13 cellular contexts compared by ENCODE assay signal in the genomic region with DNA sequence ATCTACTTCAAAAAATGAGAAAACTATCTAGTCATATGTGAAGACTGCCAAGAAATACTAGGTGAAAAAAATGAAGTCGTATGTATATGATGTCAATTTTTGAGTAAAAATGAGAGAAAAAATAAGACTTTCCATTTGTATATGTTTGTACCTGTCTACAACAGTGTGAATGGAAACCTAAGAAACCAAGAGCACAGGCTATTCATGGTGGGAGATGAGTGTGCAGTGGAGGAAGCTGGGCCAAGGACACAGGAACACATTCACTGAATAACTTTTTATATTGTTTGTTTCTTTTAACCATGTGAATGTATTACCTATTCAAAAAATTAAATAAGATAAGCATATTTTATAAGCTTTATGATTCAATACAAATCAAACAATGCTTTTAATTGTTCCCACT.
DNase-seq lines count a peak whose midpoint lies in the region; ATAC-seq lines count a peak whose summit lies in the region.
"Had no signal": no experiment of that assay in that cellular context is flagged by ENCODE, and none has a peak within 500 bp of the region (broad histone marks: within the 10 kb centered on the region; RNA-seq: fewer than 3 reads in every experiment).

No MANE protein-coding gene starts in this region.

- H3K27me3 Mint-ChIP-seq in activated CD4-positive, alpha-beta memory T cell treated with anti-CD3 and anti-CD28 coated beads for 36 hours: no peaks in the 10 kb centered on the region
- no peaks in the 10 kb centered on the region for H3K27me3 Mint-ChIP-seq in activated CD4-positive, alpha-beta memory T cell treated with anti-CD3 and anti-CD28 coated beads, Interleukin-2, amount 10 ng/mL, durations not matched to agents 7 days and 5 days
- H3K27me3 Mint-ChIP-seq in activated naive CD8-positive, alpha-beta T cell treated with anti-CD3 and anti-CD28 coated beads, Interleukin-2, amount 50 U/mL, for 24 hours: no peaks in the 10 kb centered on the region
- no peaks in the 10 kb centered on the region for H3K27me3 Mint-ChIP-seq in activated naive CD8-positive, alpha-beta T cell treated with anti-CD3 and anti-CD28 coated beads for 36 hours
- H3K27me3 Mint-ChIP-seq: CD4-positive, CD25-positive, alpha-beta regulatory T cell had no signal

- H3K4me3 Mint-ChIP-seq in activated CD4-positive, alpha-beta memory T cell treated with anti-CD3 and anti-CD28 coated beads for 36 hours: no peak overlapping the region
- H3K4me3 Mint-ChIP-seq in activated CD4-positive, alpha-beta memory T cell treated with anti-CD3 and anti-CD28 coated beads, Interleukin-2, amount 10 ng/mL, durations not matched to agents 7 days and 5 days: no peak overlapping the region
- no peak overlapping the region for H3K4me3 Mint-ChIP-seq in activated naive CD8-positive, alpha-beta T cell treated with anti-CD3 and anti-CD28 coated beads, Interleukin-2, amount 50 U/mL, for 24 hours
- H3K4me3 Mint-ChIP-seq in activated naive CD8-positive, alpha-beta T cell treated with anti-CD3 and anti-CD28 coated beads for 36 hours: no peak overlapping the region
- H3K4me3 Mint-ChIP-seq in stimulated activated effector memory CD8-positive, alpha-beta T cell treated with anti-CD3 and anti-CD28 coated beads, Interleukin-12 subunit alpha, Interleukin-12 subunit beta, amount 100 ng/mL, for 72 hours: no peak overlapping the region
- H3K4me3 Mint-ChIP-seq: CD4-positive, CD25-positive, alpha-beta regulatory T cell had no signal

- peaks cover 5% of the 10 kb centered on the region for H3K4me1 Mint-ChIP-seq in activated CD4-positive, alpha-beta memory T cell treated with anti-CD3 and anti-CD28 coated beads for 36 hours (ENCODE audit: low read depth)
- no peaks in the 10 kb centered on the region for H3K4me1 Mint-ChIP-seq in activated CD4-positive, alpha-beta memory T cell treated with anti-CD3 and anti-CD28 coated beads, Interleukin-2, amount 10 ng/mL, durations not matched to agents 7 days and 5 days
- no peaks in the 10 kb centered on the region for H3K4me1 Mint-ChIP-seq in activated naive CD8-positive, alpha-beta T cell treated with anti-CD3 and anti-CD28 coated beads, Interleukin-2, amount 50 U/mL, for 24 hours
- no peaks in the 10 kb centered on the region for H3K4me1 Mint-ChIP-seq in activated naive CD8-positive, alpha-beta T cell treated with anti-CD3 and anti-CD28 coated beads for 36 hours
- no peaks in the 10 kb centered on the region for H3K4me1 Mint-ChIP-seq in stimulated activated effector memory CD8-positive, alpha-beta T cell treated with anti-CD3 and anti-CD28 coated beads, Interleukin-12 subunit alpha, Interleukin-12 subunit beta, amount 100 ng/mL, for 72 hours

- no peaks in the 10 kb centered on the region for H3K9me3 Mint-ChIP-seq in activated CD4-positive, alpha-beta memory T cell treated with anti-CD3 and anti-CD28 coated beads for 36 hours
- H3K9me3 Mint-ChIP-seq in activated CD4-positive, alpha-beta memory T cell treated with anti-CD3 and anti-CD28 coated beads, Interleukin-2, amount 10 ng/mL, durations not matched to agents 7 days and 5 days: no peaks in the 10 kb centered on the region
- no peaks in the 10 kb centered on the region for H3K9me3 Mint-ChIP-seq in activated naive CD8-positive, alpha-beta T cell treated with anti-CD3 and anti-CD28 coated beads, Interleukin-2, amount 50 U/mL, for 24 hours
- H3K9me3 Mint-ChIP-seq in activated naive CD8-positive, alpha-beta T cell treated with anti-CD3 and anti-CD28 coated beads for 36 hours: no peaks in the 10 kb centered on the region
- no peaks in the 10 kb centered on the region for H3K9me3 Mint-ChIP-seq in stimulated activated effector memory CD8-positive, alpha-beta T cell treated with anti-CD3 and anti-CD28 coated beads, Interleukin-12 subunit alpha, Interleukin-12 subunit beta, amount 100 ng/mL, for 72 hours
- H3K9me3 Mint-ChIP-seq: CD4-positive, CD25-positive, alpha-beta regulatory T cell had no signal

- peak; percentile 32 for DNase-seq in activated CD4-positive, alpha-beta memory T cell treated with anti-CD3 and anti-CD28 coated beads for 36 hours
- no peak for DNase-seq in activated CD4-positive, alpha-beta memory T cell treated with anti-CD3 and anti-CD28 coated beads, Interleukin-2, amount 10 ng/mL, durations not matched to agents 7 days and 5 days
- no peak for DNase-seq in activated naive CD8-positive, alpha-beta T cell treated with anti-CD3 and anti-CD28 coated beads, Interleukin-2, amount 50 U/mL, for 24 hours
- DNase-seq in activated naive CD8-positive, alpha-beta T cell treated with anti-CD3 and anti-CD28 coated beads for 36 hours: no peak
- no peak for DNase-seq in stimulated activated effector memory CD8-positive, alpha-beta T cell treated with anti-CD3 and anti-CD28 coated beads, Interleukin-12 subunit alpha, Interleukin-12 subunit beta, amount 100 ng/mL, for 72 hours (ENCODE audit: low spot score in 2 of 2)
- no peak for DNase-seq in OCI-M2 (lab: John Stamatoyannopoulos, UW; ENCODE audit: unreplicated experiment)
- DNase-seq: 8988T; AML-193; CD4-positive, CD25-positive, alpha-beta regulatory T cell; DMS53; GF-D8; HCEC 1CT had no signal

- CTCF ChIA-PET in activated CD4-positive, alpha-beta memory T cell treated with anti-CD3 and anti-CD28 coated beads for 36 hours (lab: Charles Lee): no interaction called here
- CTCF ChIA-PET in activated CD4-positive, alpha-beta memory T cell treated with anti-CD3 and anti-CD28 coated beads, Interleukin-2, amount 10 ng/mL, durations not matched to agents 7 days and 5 days (lab: Charles Lee): interaction anchor here (0.5 kb wide), 1 partner anchor 210 kb away, joined by 3 read pairs; no protein-coding TSS in a partner anchor

- intact Hi-C loops in activated CD4-positive, alpha-beta memory T cell treated with anti-CD3 and anti-CD28 coated beads for 36 hours (cut with micrococcal nuclease): loop anchor here (2.0 kb wide), 1 partner anchor 70 kb away; no protein-coding TSS in a partner anchor

- H3K27ac Mint-ChIP-seq in activated CD4-positive, alpha-beta memory T cell treated with anti-CD3 and anti-CD28 coated beads for 36 hours: no peak overlapping the region
- no peak overlapping the region for H3K27ac Mint-ChIP-seq in activated CD4-positive, alpha-beta memory T cell treated with anti-CD3 and anti-CD28 coated beads, Interleukin-2, amount 10 ng/mL, durations not matched to agents 7 days and 5 days
- no peak overlapping the region for H3K27ac Mint-ChIP-seq in activated naive CD8-positive, alpha-beta T cell treated with anti-CD3 and anti-CD28 coated beads, Interleukin-2, amount 50 U/mL, for 24 hours
- no peak overlapping the region for H3K27ac Mint-ChIP-seq in activated naive CD8-positive, alpha-beta T cell treated with anti-CD3 and anti-CD28 coated beads for 36 hours
- no peak overlapping the region for H3K27ac Mint-ChIP-seq in stimulated activated effector memory CD8-positive, alpha-beta T cell treated with anti-CD3 and anti-CD28 coated beads, Interleukin-12 subunit alpha, Interleukin-12 subunit beta, amount 100 ng/mL, for 72 hours
- H3K27ac Mint-ChIP-seq: CD4-positive, CD25-positive, alpha-beta regulatory T cell had no signal

- peaks cover 7% of the 10 kb centered on the region for H3K36me3 Mint-ChIP-seq in activated CD4-positive, alpha-beta memory T cell treated with anti-CD3 and anti-CD28 coated beads for 36 hours
- peaks cover 4% of the 10 kb centered on the region for H3K36me3 Mint-ChIP-seq in activated CD4-positive, alpha-beta memory T cell treated with anti-CD3 and anti-CD28 coated beads, Interleukin-2, amount 10 ng/mL, durations not matched to agents 7 days and 5 days (ENCODE audit: low read depth)
- H3K36me3 Mint-ChIP-seq in activated naive CD8-positive, alpha-beta T cell treated with anti-CD3 and anti-CD28 coated beads, Interleukin-2, amount 50 U/mL, for 24 hours (ENCODE audit: low read depth): peaks cover 18% of the 10 kb centered on the region
- H3K36me3 Mint-ChIP-seq in activated naive CD8-positive, alpha-beta T cell treated with anti-CD3 and anti-CD28 coated beads for 36 hours: peaks cover 5% of the 10 kb centered on the region
- H3K36me3 Mint-ChIP-seq in stimulated activated effector memory CD8-positive, alpha-beta T cell treated with anti-CD3 and anti-CD28 coated beads, Interleukin-12 subunit alpha, Interleukin-12 subunit beta, amount 100 ng/mL, for 72 hours: peaks cover 49% of the 10 kb centered on the region

- ATAC-seq in activated naive CD8-positive, alpha-beta T cell treated with anti-CD3 and anti-CD28 coated beads, Interleukin-2, amount 50 U/mL, for 24 hours: peak; percentile 63
- peak; percentile 92 for ATAC-seq in stimulated activated effector memory CD8-positive, alpha-beta T cell treated with anti-CD3 and anti-CD28 coated beads, Interleukin-12 subunit alpha, Interleukin-12 subunit beta, amount 100 ng/mL, for 72 hours
- ATAC-seq in HG02798 (IDR thresholded peaks at IDR 0.05; ENCODE audit: poor library complexity, unreplicated experiment): no peak

- POLR2A ChIA-PET in activated CD4-positive, alpha-beta memory T cell treated with anti-CD3 and anti-CD28 coated beads for 36 hours (lab: Charles Lee): no interaction called here
- POLR2A ChIA-PET in activated CD4-positive, alpha-beta memory T cell treated with anti-CD3 and anti-CD28 coated beads, Interleukin-2, amount 10 ng/mL, durations not matched to agents 7 days and 5 days (lab: Charles Lee): no interaction called here
